1 cellular context compared by ENCODE assay signal in genomic region chr19:50725218-50725931, GRCh38.
TF ChIP-seq lines count a peak whose summit lies in the region.

No MANE protein-coding gene starts in this region.

TF ChIP-seq in GM23338, 12 proteins besides CTCF, POLR2A, EP300 and RAD21 (continued from another document):
- TF ChIP-seq STAT1 (IDR thresholded peaks at IDR 0.05; ENCODE audit: unreplicated experiment): no peak
- no peak for TF ChIP-seq JUNB (IDR thresholded peaks at IDR 0.05; ENCODE audit: unreplicated experiment)
- TF ChIP-seq REST (IDR thresholded peaks at IDR 0.05; ENCODE audit: unreplicated experiment): no peak
